13 cellular contexts compared by ENCODE assay signal in the genomic region with DNA sequence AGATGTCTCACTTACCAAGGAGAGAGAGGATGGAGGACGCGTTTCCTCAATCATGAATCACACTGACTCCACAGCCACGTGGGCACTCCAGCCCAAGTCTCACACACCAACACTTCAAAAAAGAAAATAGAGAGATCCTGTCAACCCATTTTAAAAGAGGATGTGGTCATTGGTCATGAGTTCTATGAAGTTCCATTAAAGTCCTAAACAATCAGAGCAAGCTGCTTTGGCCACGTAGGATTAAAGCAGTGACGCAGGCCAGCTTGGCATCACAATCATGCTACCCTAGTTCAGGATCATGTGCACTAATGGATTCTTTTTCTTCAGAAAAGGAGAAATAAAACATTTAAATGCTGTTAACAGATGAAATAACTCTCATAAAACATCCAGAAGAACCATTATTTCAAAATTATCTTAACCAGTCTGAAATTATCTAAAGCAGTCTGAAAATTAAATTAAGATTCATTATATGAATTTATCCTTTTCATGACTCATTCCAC.
DNase-seq lines count a peak whose midpoint lies in the region; ATAC-seq, FAIRE-seq and TF ChIP-seq lines count a peak whose summit lies in the region.
"Had no signal": no experiment of that assay in that cellular context is flagged by ENCODE, and none has a peak within 500 bp of the region (broad histone marks: within the 10 kb centered on the region; RNA-seq: fewer than 3 reads in every experiment).

No MANE protein-coding gene starts in this region.

- peaks cover 4% of the 10 kb centered on the region for H3K79me2 ChIP-seq in fibroblast of lung (ENCODE audit: control insufficient read depth, insufficient read depth, low read length)

- H3K4me1 Mint-ChIP-seq in stimulated activated naive CD8-positive, alpha-beta T cell treated with anti-CD3 and anti-CD28 coated beads, Interleukin-15, amount 100 ng/mL, for 72 hours: no peaks in the 10 kb centered on the region

- no peak overlapping the region for H3K9ac ChIP-seq in fibroblast of lung (ENCODE audit: insufficient read depth, low read length)

- POLR2A ChIA-PET in RWPE1 (lab: Yijun Ruan, JAX; ENCODE audit: low non-redundant PET): no interaction called here

- H3K4me3 Mint-ChIP-seq in stimulated activated naive CD8-positive, alpha-beta T cell treated with anti-CD3 and anti-CD28 coated beads, Interleukin-15, amount 100 ng/mL, for 72 hours: no peak overlapping the region

- TF ChIP-seq CTCF in fibroblast of lung (conservative IDR thresholded peaks at IDR 0.05 in 1 of 2, IDR thresholded peaks at IDR 0.05 in 1 of 2; ENCODE audit: low read depth in 1 of 2, low read length in 2 of 2): no peak
- no peak for TF ChIP-seq CTCF in retinal pigment epithelial cell (conservative IDR thresholded peaks at IDR 0.05; ENCODE audit: low read depth, low read length)
- TF ChIP-seq CTCF in RWPE1 (conservative IDR thresholded peaks at IDR 0.05; ENCODE audit: low read depth): no peak

- H4K20me1 ChIP-seq in fibroblast of lung (ENCODE audit: control insufficient read depth, extremely low read depth, insufficient read depth, low read length): no peaks in the 10 kb centered on the region

- FAIRE-seq in RCC 7860 (lab: Jason Lieb, UNC): peak; percentile 76

- no peak overlapping the region for H3K4me3 ChIP-seq in fibroblast of lung (replicated peaks in 1 of 4; ENCODE audit: control extremely low read depth in 1 of 4, insufficient read depth in 1 of 4, low read depth in 3 of 4, low read length in 4 of 4)
- H3K4me3 ChIP-seq in retinal pigment epithelial cell (ENCODE audit: low read length): no peak overlapping the region
- H3K4me3 ChIP-seq: PC-9, prostate gland had no signal

- H2AFZ ChIP-seq in fibroblast of lung (ENCODE audit: low read length): peak overlapping the region; percentile 24
- H2AFZ ChIP-seq: PC-9 had no signal

- no peak overlapping the region for H3K27ac Mint-ChIP-seq in stimulated activated naive CD8-positive, alpha-beta T cell treated with anti-CD3 and anti-CD28 coated beads, Interleukin-15, amount 100 ng/mL, for 72 hours

- peaks cover 13% of the 10 kb centered on the region for H3K4me1 ChIP-seq in fibroblast of lung (ENCODE audit: control insufficient read depth, extremely low read depth, insufficient read depth, low read length)
- H3K4me1 ChIP-seq: prostate gland had no signal

- H3K36me3 ChIP-seq in fibroblast of lung (ENCODE audit: control insufficient read depth, insufficient read depth, low read length): no peaks in the 10 kb centered on the region
- H3K36me3 ChIP-seq: prostate gland had no signal

- peak; percentile 54 for DNase-seq in GM04504 (ENCODE audit: low read depth)
- peak; percentile 80 for DNase-seq in RCC 7860 (ENCODE audit: low spot score)
- DNase-seq in fibroblast of lung (ENCODE audit: low read depth in 2 of 2): peak; percentile 75 to 90
- peak; percentile 92 for DNase-seq in retinal pigment epithelial cell (ENCODE audit: low read depth)
- DNase-seq in RWPE1 (ENCODE audit: low spot score): no peak
- DNase-seq in stimulated activated naive CD8-positive, alpha-beta T cell treated with anti-CD3 and anti-CD28 coated beads, Interleukin-15, amount 100 ng/mL, for 72 hours: no peak
- DNase-seq: activated CD8-positive, alpha-beta memory T cell treated with anti-CD3 and anti-CD28 coated beads, Interleukin-2, amount 50 U/mL, for 48 hours; COR-L47; mesendoderm had no signal

- H3K27me3 ChIP-seq in fibroblast of lung (ENCODE audit: control insufficient read depth, insufficient read depth, low read length): no peaks in the 10 kb centered on the region

- no peaks in the 10 kb centered on the region for H3K9me3 ChIP-seq in fibroblast of lung (ENCODE audit: control insufficient read depth, insufficient read depth, low read depth, low read length)
- H3K9me3 ChIP-seq: prostate gland had no signal

- no peaks in the 10 kb centered on the region for H3K27me3 Mint-ChIP-seq in stimulated activated naive CD8-positive, alpha-beta T cell treated with anti-CD3 and anti-CD28 coated beads, Interleukin-15, amount 100 ng/mL, for 72 hours

- H3K9me3 Mint-ChIP-seq in stimulated activated naive CD8-positive, alpha-beta T cell treated with anti-CD3 and anti-CD28 coated beads, Interleukin-15, amount 100 ng/mL, for 72 hours: peaks cover 8 to 11% of the 10 kb centered on the region in 2 donors

- no peak overlapping the region for H3K4me2 ChIP-seq in fibroblast of lung (ENCODE audit: extremely low read depth, insufficient read depth, low read length)
- H3K4me2 ChIP-seq: PC-9 had no signal

- H3K27ac ChIP-seq in fibroblast of lung (ENCODE audit: insufficient read depth, low read length): peak overlapping the region; percentile 55
- no peak overlapping the region for H3K27ac ChIP-seq in RWPE1
- H3K27ac ChIP-seq: PC-9, prostate gland had no signal

- CTCF ChIA-PET in RWPE1 (lab: Yijun Ruan, JAX): interaction anchor here (0.6 kb wide), 1 partner anchor 32 kb away, joined by 6 read pairs; no protein-coding TSS in a partner anchor

- ATAC-seq in GM21529 (IDR thresholded peaks at IDR 0.05; ENCODE audit: unreplicated experiment) (no peak), GM19463 (IDR thresholded peaks at IDR 0.05; ENCODE audit: unreplicated experiment) (no peak)
- no peak for ATAC-seq in stimulated activated naive CD8-positive, alpha-beta T cell treated with anti-CD3 and anti-CD28 coated beads, Interleukin-15, amount 100 ng/mL, for 72 hours

Comparison
In these comparisons a context has a peak if more than half of its experiments do, and no peak if none do; other contexts are left out.
1. DNase-seq: peak in GM04504 (single experiment), RCC 7860 (single experiment), fibroblast of lung (2 of 2) and retinal pigment epithelial cell (single experiment); none in RWPE1 (single experiment) and stimulated activated naive CD8-positive, alpha-beta T cell treated with anti-CD3 and anti-CD28 coated beads, Interleukin-15, amount 100 ng/mL, for 72 hours (0 of 2).